Comparison of ENCODE assay signal across 23 cellular contexts in genomic region chr20:33629979-33630378, GRCh38. TPM values are rescaled to one million over a fixed set of nuclear protein-coding genes. Genes with fewer than 3 reads are reported as not detected.
A peak's percentile ranks its signal among the peaks of the same experiment; 100 is the strongest.
DNase-seq lines count a peak whose midpoint lies in the region; ATAC-seq, FAIRE-seq and TF ChIP-seq lines count a peak whose summit lies in the region.
"Had no signal": no experiment of that assay in that cellular context is flagged by ENCODE, and none has a peak within 500 bp of the region (broad histone marks: within the 10 kb centered on the region; RNA-seq: fewer than 3 reads in every experiment).

No MANE protein-coding gene starts in this region.

- POLR2A ChIA-PET in HepG2 (lab: Yijun Ruan, JAX): no interaction called here

- H3K4me1 ChIP-seq in HepG2 (ENCODE audit: insufficient read depth, low read length): no peaks in the 10 kb centered on the region
- no peaks in the 10 kb centered on the region for H3K4me1 ChIP-seq in right lobe of liver
- H3K4me1 ChIP-seq: A549 had no signal

- peaks cover 53% of the 10 kb centered on the region for H3K36me3 Mint-ChIP-seq in activated naive CD4-positive, alpha-beta T cell treated with anti-CD3 and anti-CD28 coated beads, Interleukin-2, amount 10 ng/mL, durations not matched to agents 7 days and 5 days
- H3K36me3 Mint-ChIP-seq in immature natural killer cell: peaks cover 19 to 48% (median 37%) of the 10 kb centered on the region in 3 donors

- H3K9me3 Mint-ChIP-seq in activated naive CD4-positive, alpha-beta T cell treated with anti-CD3 and anti-CD28 coated beads, Interleukin-2, amount 10 ng/mL, durations not matched to agents 7 days and 5 days: no peaks in the 10 kb centered on the region
- H3K9me3 Mint-ChIP-seq in immature natural killer cell: no peaks in the 10 kb centered on the region
- H3K9me3 Mint-ChIP-seq: CD8-positive, alpha-beta memory T cell had no signal

- no peak for TF ChIP-seq RAD21 in HepG2 (CRISPR knock-in tag; IDR thresholded peaks at IDR 0.05)

- in situ Hi-C loops in HepG2 (cut with HindIII; ENCODE audit: extremely low pct_ligation_motif_present, low pct_unique_long_range_greater_than_20kb): no loop called here

- peaks cover 24 to 66% of the 10 kb centered on the region in 2 experiments for H3K36me3 ChIP-seq in HepG2 (replicated peaks in 1 of 2; ENCODE audit: control insufficient read depth in 1 of 2, insufficient read depth in 2 of 2, low read length in 2 of 2)
- peaks cover 0 to 23% (median 4%) of the 10 kb centered on the region in 4 donors for H3K36me3 ChIP-seq in right lobe of liver

- H3K9me3 ChIP-seq in HepG2 (ENCODE audit: low read length): no peaks in the 10 kb centered on the region
- H3K9me3 ChIP-seq in right lobe of liver: no peaks in the 10 kb centered on the region
- H3K9me3 ChIP-seq: A549 had no signal

- H3K4me3 Mint-ChIP-seq in activated naive CD4-positive, alpha-beta T cell treated with anti-CD3 and anti-CD28 coated beads, Interleukin-2, amount 10 ng/mL, durations not matched to agents 7 days and 5 days: no peak overlapping the region
- no peak overlapping the region for H3K4me3 Mint-ChIP-seq in immature natural killer cell

- 95% methylated on average over 5 of the region's 5 CpGs for WGBS in HepG2 (ENCODE audit: low lambda C conversion rate)
- 87% methylated on average over 3 of the region's 5 CpGs for WGBS in right lobe of liver (ENCODE audit: insufficient coverage, low coverage, low lambda C conversion rate, missing lambda C conversion rate)

- H3K27ac ChIP-seq in HepG2 (ENCODE audit: extremely low read length, insufficient read depth, low read length) (no peak overlapping the region), right lobe of liver (no peak overlapping the region)
- H3K27ac ChIP-seq: A549, GM23248 had no signal

- CTCF ChIA-PET in activated naive CD4-positive, alpha-beta T cell treated with anti-CD3 and anti-CD28 coated beads, Interleukin-2, amount 10 ng/mL, durations not matched to agents 7 days and 5 days (lab: Charles Lee): no interaction called here
- CTCF ChIA-PET in HepG2 (lab: Yijun Ruan, JAX; ENCODE audit: low intra/inter-chr PET ratio, low total read pairs): no interaction called here

- no peaks in the 10 kb centered on the region for H4K20me1 ChIP-seq in HepG2 (ENCODE audit: insufficient read depth, low read length)

- no peaks in the 10 kb centered on the region for H3K79me2 ChIP-seq in HepG2 (ENCODE audit: insufficient read depth, low read length)

- H3K9ac ChIP-seq in HepG2 (ENCODE audit: insufficient read depth, low read depth, low read length): no peak overlapping the region
- H3K9ac ChIP-seq: GM23248 had no signal

- no peak for DNase-seq in activated naive CD4-positive, alpha-beta T cell treated with anti-CD3 and anti-CD28 coated beads, Interleukin-2, amount 10 ng/mL, durations not matched to agents 7 days and 5 days
- DNase-seq in activated naive CD4-positive, alpha-beta T cell treated with anti-CD3 and anti-CD28 coated beads, Interleukin-2, amount 50 U/mL, for 16 hours: no peak
- DNase-seq in HepG2 (ENCODE audit: low spot score): no peak
- DNase-seq in right lobe of liver: no peak
- DNase-seq in immature natural killer cell: no peak
- no peak for DNase-seq in AG08395 (ENCODE audit: low spot score)
- DNase-seq: 8988T; ACHN; C1 segment of cervical spinal cord; CD8-positive, alpha-beta memory T cell; DMS 273 treated with DMSO at 0.1 percent for 48 hours; DMS79; EL; GDM1; GM23248; H7; HCEC 1CT had no signal

- BruUV-seq in HepG2 (replicated peaks; lab: Mats Ljungman, UMichigan): no TSS peak

- H3K27me3 ChIP-seq in HepG2 (ENCODE audit: control insufficient read depth in 1 of 2, insufficient read depth in 2 of 2, low read length in 2 of 2): no peaks in the 10 kb centered on the region
- H3K27me3 ChIP-seq in right lobe of liver: no peaks in the 10 kb centered on the region

- no peak for FAIRE-seq in HepG2 (lab: Jason Lieb, UNC)
- FAIRE-seq: A549, D721Med, GM12878, GM19239, H1 had no signal

- H3K27me3 Mint-ChIP-seq in activated naive CD4-positive, alpha-beta T cell treated with anti-CD3 and anti-CD28 coated beads, Interleukin-2, amount 10 ng/mL, durations not matched to agents 7 days and 5 days: no peaks in the 10 kb centered on the region
- H3K27me3 Mint-ChIP-seq in immature natural killer cell (ENCODE audit: low read depth in 3 of 3): no peaks in the 10 kb centered on the region
- H3K27me3 Mint-ChIP-seq: CD8-positive, alpha-beta memory T cell had no signal

- intact Hi-C loops in HepG2 (cut with micrococcal nuclease; ENCODE audit: unreplicated experiment) (no loop called here), right lobe of liver (cut with DNase I) (no loop called here)

- TF ChIP-seq CTCF in HepG2 (CRISPR knock-in tag; IDR thresholded peaks at IDR 0.05): no peak
- no peak for TF ChIP-seq CTCF in right lobe of liver (IDR thresholded peaks at IDR 0.05)

- TF ChIP-seq POLR2A in HepG2 (IDR thresholded peaks at IDR 0.05; ENCODE audit: insufficient read depth in 1 of 2, low read depth in 2 of 2, low read length in 2 of 2) (no peak), right lobe of liver (IDR thresholded peaks at IDR 0.05) (no peak)

- H2AFZ ChIP-seq in HepG2 (ENCODE audit: low read length): no peak overlapping the region
- H2AFZ ChIP-seq: GM23248 had no signal

- no peak overlapping the region for H3K4me2 ChIP-seq in HepG2 (ENCODE audit: low read depth, low read length)
- H3K4me2 ChIP-seq: A549 had no signal

- H3K4me3 ChIP-seq in HepG2 (replicated peaks in 1 of 3; ENCODE audit: insufficient read depth in 1 of 3, low read depth in 2 of 3, low read length in 3 of 3) (no peak overlapping the region), right lobe of liver (no peak overlapping the region)
- H3K4me3 ChIP-seq: A549, GM12878, GM23248 had no signal

- ATAC-seq in HepG2: no peak
- no peak for ATAC-seq in right lobe of liver
- no peak for ATAC-seq in activated CD4-positive, CD25-positive, alpha-beta regulatory T cell treated with anti-CD3 and anti-CD28 coated beads, Interleukin-2, amount 50 U/mL, for 24 hours
- ATAC-seq: A549, GM12878 had no signal

- peak overlapping the region; percentile 42 for H3K27ac Mint-ChIP-seq in activated naive CD4-positive, alpha-beta T cell treated with anti-CD3 and anti-CD28 coated beads, Interleukin-2, amount 10 ng/mL, durations not matched to agents 7 days and 5 days
- peak overlapping the region in 4 of 6 donors; percentile 0 to 53 (median 30) for H3K27ac Mint-ChIP-seq in immature natural killer cell

- H3K4me1 Mint-ChIP-seq in activated naive CD4-positive, alpha-beta T cell treated with anti-CD3 and anti-CD28 coated beads, Interleukin-2, amount 10 ng/mL, durations not matched to agents 7 days and 5 days: peaks cover 5% of the 10 kb centered on the region
- H3K4me1 Mint-ChIP-seq in immature natural killer cell: peaks cover 12 to 16% of the 10 kb centered on the region in 2 donors

- no peak for TF ChIP-seq EP300 in HepG2 (IDR thresholded peaks at IDR 0.05; ENCODE audit: low read depth in 2 of 2, low read length in 2 of 2)
- no peak for TF ChIP-seq EP300 in HepG2 (CRISPR knock-in tag; IDR thresholded peaks at IDR 0.05; ENCODE audit: borderline replicate concordance)

RNA-seq across cellular contexts. Expression of gene C20orf144, which starts 32.1 kb away (rescaled TPM):
- total RNA-seq in HepG2 (2016; rRNA removed; fragmentation: Illumina TruSeq; extraction: Trizol) (0.09 and 0.14 TPM in 2 replicates), right lobe of liver (under 1 TPM in 1 of 6 experiments, not detected in 5; 0.18 TPM)
- total RNA-seq in HepG2 (2016; cell fraction: cytosol; rRNA removed; fragmentation: Illumina TruSeq; extraction: Trizol; ENCODE audit: low read depth): 0.30 and 0.35 TPM in 2 replicates
- 0.11 TPM in 1 of 2 replicates, not detected in the other for total RNA-seq in HepG2 (2016; cell fraction: insoluble cytoplasmic fraction; rRNA removed; fragmentation: Illumina TruSeq; extraction: Trizol)
- total RNA-seq in HepG2 (2016; cell fraction: membrane; rRNA removed; fragmentation: Illumina TruSeq; extraction: Trizol): 0.37 and 0.38 TPM in 2 replicates
- 0.31 and 0.37 TPM in 2 replicates for total RNA-seq in HepG2 (2016; cell fraction: nucleus; rRNA removed; fragmentation: Illumina TruSeq; extraction: Trizol)
- polyA plus RNA-seq in HepG2 (2011; rRNA removed) (0.16 TPM in 2 replicates), immature natural killer cell (under 1 TPM in 2 of 3 donors, not detected in 1; 0.13 to 0.22 TPM)
- polyA plus RNA-seq in HepG2 (2011; cell fraction: cytosol; rRNA removed): 0.17 and 0.29 TPM in 2 replicates
- polyA plus RNA-seq in HepG2 (2011; cell fraction: nucleus; rRNA removed): 0.18 and 0.24 TPM in 2 replicates
- 0.21 and 0.32 TPM in 2 replicates for polyA plus RNA-seq in HepG2 (2012)
- 0.12 and 0.15 TPM in 2 replicates for polyA plus RNA-seq in HepG2 (2016; cell fraction: cytosol; fragmentation: Illumina TruSeq; extraction: Trizol; ENCODE audit: low read depth)
- 0.20 and 0.21 TPM in 2 replicates for polyA plus RNA-seq in HepG2 (2016; cell fraction: insoluble cytoplasmic fraction; fragmentation: Illumina TruSeq; extraction: Trizol; ENCODE audit: low read depth)
- 0.27 and 0.39 TPM in 2 replicates for polyA plus RNA-seq in HepG2 (2016; cell fraction: membrane; fragmentation: Illumina TruSeq; extraction: Trizol; ENCODE audit: low read depth)
- polyA plus RNA-seq in HepG2 (2016; cell fraction: nucleus; fragmentation: Illumina TruSeq; extraction: Trizol; ENCODE audit: insufficient read depth, low read depth): not detected in 2 replicates
- 0.58 TPM in 1 of 2 replicates, not detected in the other for polyA minus RNA-seq in HepG2 (2011; rRNA and poly(A)+ RNA removed; ENCODE audit: low replicate concordance)
- not detected in 2 replicates for polyA minus RNA-seq in HepG2 (2011; cell fraction: cytosol; rRNA and poly(A)+ RNA removed)
- 0.26 TPM in 1 of 2 replicates, not detected in the other for polyA minus RNA-seq in HepG2 (2011; cell fraction: nucleus; rRNA and poly(A)+ RNA removed)
- total RNA-seq: GM23248, H7 had no signal
- polyA plus RNA-seq: CD8-positive, alpha-beta memory T cell had no signal

RNA-seq across cellular contexts. Expression of gene ACTL10, which starts 36.8 kb away (rescaled TPM):
- total RNA-seq in HepG2 (2016; rRNA removed; fragmentation: Illumina TruSeq; extraction: Trizol) (not detected in 2 replicates), right lobe of liver (1 to 10 TPM in 1 of 6 experiments, under 1 TPM in 4, not detected in 1; 0.20 to 1.1 (median 0.56) TPM)
- total RNA-seq in HepG2 (2016; cell fraction: cytosol; rRNA removed; fragmentation: Illumina TruSeq; extraction: Trizol; ENCODE audit: low read depth): not detected in 2 replicates
- total RNA-seq in HepG2 (2016; cell fraction: insoluble cytoplasmic fraction; rRNA removed; fragmentation: Illumina TruSeq; extraction: Trizol): not detected in 2 replicates
- total RNA-seq in HepG2 (2016; cell fraction: membrane; rRNA removed; fragmentation: Illumina TruSeq; extraction: Trizol): not detected in 2 replicates
- total RNA-seq in HepG2 (2016; cell fraction: nucleus; rRNA removed; fragmentation: Illumina TruSeq; extraction: Trizol): not detected in 2 replicates
- polyA plus RNA-seq in HepG2 (2011; rRNA removed) (not detected in 2 replicates), immature natural killer cell (1 to 10 TPM; 3.4 to 7.0 (median 3.9) TPM)
- polyA plus RNA-seq in HepG2 (2011; cell fraction: cytosol; rRNA removed): not detected in 2 replicates
- not detected in 2 replicates for polyA plus RNA-seq in HepG2 (2011; cell fraction: nucleus; rRNA removed)
- 0.11 and 0.12 TPM in 2 replicates for polyA plus RNA-seq in HepG2 (2012)
- polyA plus RNA-seq in HepG2 (2016; cell fraction: cytosol; fragmentation: Illumina TruSeq; extraction: Trizol; ENCODE audit: low read depth): not detected in 2 replicates
- polyA plus RNA-seq in HepG2 (2016; cell fraction: insoluble cytoplasmic fraction; fragmentation: Illumina TruSeq; extraction: Trizol; ENCODE audit: low read depth): not detected in 2 replicates
- not detected in 2 replicates for polyA plus RNA-seq in HepG2 (2016; cell fraction: membrane; fragmentation: Illumina TruSeq; extraction: Trizol; ENCODE audit: low read depth)
- not detected in 2 replicates for polyA plus RNA-seq in HepG2 (2016; cell fraction: nucleus; fragmentation: Illumina TruSeq; extraction: Trizol; ENCODE audit: insufficient read depth, low read depth)
- 0.12 and 3.5 TPM in 2 replicates for polyA minus RNA-seq in HepG2 (2011; rRNA and poly(A)+ RNA removed; ENCODE audit: low replicate concordance)
- not detected in 2 replicates for polyA minus RNA-seq in HepG2 (2011; cell fraction: cytosol; rRNA and poly(A)+ RNA removed)
- polyA minus RNA-seq in HepG2 (2011; cell fraction: nucleus; rRNA and poly(A)+ RNA removed): not detected in 2 replicates
- total RNA-seq: H1 had no signal
- polyA plus RNA-seq: A549 had no signal

RNA-seq across cellular contexts. Expression of gene NECAB3, which starts 44.2 kb away (rescaled TPM):
- total RNA-seq in HepG2 (2016; rRNA removed; fragmentation: Illumina TruSeq; extraction: Trizol) (26.4 and 61.5 TPM in 2 replicates), right lobe of liver (10 to 100 TPM; 13.2 to 21.9 (median 19.2) TPM)
- 43.9 and 46.0 TPM in 2 replicates for total RNA-seq in HepG2 (2016; cell fraction: cytosol; rRNA removed; fragmentation: Illumina TruSeq; extraction: Trizol; ENCODE audit: low read depth)
- 23.2 and 62.1 TPM in 2 replicates for total RNA-seq in HepG2 (2016; cell fraction: insoluble cytoplasmic fraction; rRNA removed; fragmentation: Illumina TruSeq; extraction: Trizol)
- total RNA-seq in HepG2 (2016; cell fraction: membrane; rRNA removed; fragmentation: Illumina TruSeq; extraction: Trizol): 62.7 and 67.8 TPM in 2 replicates
- total RNA-seq in HepG2 (2016; cell fraction: nucleus; rRNA removed; fragmentation: Illumina TruSeq; extraction: Trizol): 71.4 and 86.1 TPM in 2 replicates
- polyA plus RNA-seq in HepG2 (2011; rRNA removed) (65.5 and 81.8 TPM in 2 replicates), immature natural killer cell (1 to 10 TPM; 2.5 to 3.8 (median 2.9) TPM)
- polyA plus RNA-seq in HepG2 (2011; cell fraction: cytosol; rRNA removed): 30.3 and 70.4 TPM in 2 replicates
- 585 and 688 TPM in 2 replicates for polyA plus RNA-seq in HepG2 (2011; cell fraction: nucleus; rRNA removed)
- polyA plus RNA-seq in HepG2 (2012): 32.0 and 41.2 TPM in 2 replicates
- 18.6 and 21.1 TPM in 2 replicates for polyA plus RNA-seq in HepG2 (2016; cell fraction: cytosol; fragmentation: Illumina TruSeq; extraction: Trizol; ENCODE audit: low read depth)
- polyA plus RNA-seq in HepG2 (2016; cell fraction: insoluble cytoplasmic fraction; fragmentation: Illumina TruSeq; extraction: Trizol; ENCODE audit: low read depth): 21.8 and 29.6 TPM in 2 replicates
- polyA plus RNA-seq in HepG2 (2016; cell fraction: membrane; fragmentation: Illumina TruSeq; extraction: Trizol; ENCODE audit: low read depth): 29.2 TPM in 2 replicates
- 161 and 163 TPM in 2 replicates for polyA plus RNA-seq in HepG2 (2016; cell fraction: nucleus; fragmentation: Illumina TruSeq; extraction: Trizol; ENCODE audit: insufficient read depth, low read depth)
- 148 and 154 TPM in 2 replicates for polyA minus RNA-seq in HepG2 (2011; rRNA and poly(A)+ RNA removed; ENCODE audit: low replicate concordance)
- polyA minus RNA-seq in HepG2 (2011; cell fraction: cytosol; rRNA and poly(A)+ RNA removed): 27.1 and 33.2 TPM in 2 replicates
- polyA minus RNA-seq in HepG2 (2011; cell fraction: nucleus; rRNA and poly(A)+ RNA removed): 103 and 112 TPM in 2 replicates

RNA-seq across cellular contexts. Expression of gene E2F1, which starts 56.2 kb away (rescaled TPM):
- 25.3 and 39.4 TPM in 2 replicates for total RNA-seq in HepG2 (2016; rRNA removed; fragmentation: Illumina TruSeq; extraction: Trizol)
- 23.5 and 26.5 TPM in 2 replicates for total RNA-seq in HepG2 (2016; cell fraction: cytosol; rRNA removed; fragmentation: Illumina TruSeq; extraction: Trizol; ENCODE audit: low read depth)
- 22.9 and 41.6 TPM in 2 replicates for total RNA-seq in HepG2 (2016; cell fraction: insoluble cytoplasmic fraction; rRNA removed; fragmentation: Illumina TruSeq; extraction: Trizol)
- total RNA-seq in HepG2 (2016; cell fraction: membrane; rRNA removed; fragmentation: Illumina TruSeq; extraction: Trizol): 49.7 and 51.9 TPM in 2 replicates
- 29.5 and 34.7 TPM in 2 replicates for total RNA-seq in HepG2 (2016; cell fraction: nucleus; rRNA removed; fragmentation: Illumina TruSeq; extraction: Trizol)
- 22.5 and 25.5 TPM in 2 replicates for polyA plus RNA-seq in HepG2 (2011; rRNA removed)
- polyA plus RNA-seq in HepG2 (2011; cell fraction: cytosol; rRNA removed): 14.5 and 25.4 TPM in 2 replicates
- polyA plus RNA-seq in HepG2 (2011; cell fraction: nucleus; rRNA removed): 50.7 and 66.4 TPM in 2 replicates
- 14.4 and 23.5 TPM in 2 replicates for polyA plus RNA-seq in HepG2 (2012)
- polyA plus RNA-seq in HepG2 (2016; cell fraction: cytosol; fragmentation: Illumina TruSeq; extraction: Trizol; ENCODE audit: low read depth): 39.6 and 41.6 TPM in 2 replicates
- polyA plus RNA-seq in HepG2 (2016; cell fraction: insoluble cytoplasmic fraction; fragmentation: Illumina TruSeq; extraction: Trizol; ENCODE audit: low read depth): 32.3 and 37.3 TPM in 2 replicates
- polyA plus RNA-seq in HepG2 (2016; cell fraction: membrane; fragmentation: Illumina TruSeq; extraction: Trizol; ENCODE audit: low read depth): 56.5 and 59.4 TPM in 2 replicates
- 97.6 and 106 TPM in 2 replicates for polyA plus RNA-seq in HepG2 (2016; cell fraction: nucleus; fragmentation: Illumina TruSeq; extraction: Trizol; ENCODE audit: insufficient read depth, low read depth)
- polyA minus RNA-seq in HepG2 (2011; rRNA and poly(A)+ RNA removed; ENCODE audit: low replicate concordance): 35.0 and 64.5 TPM in 2 replicates
- 7.4 and 10.7 TPM in 2 replicates for polyA minus RNA-seq in HepG2 (2011; cell fraction: cytosol; rRNA and poly(A)+ RNA removed)
- polyA minus RNA-seq in HepG2 (2011; cell fraction: nucleus; rRNA and poly(A)+ RNA removed): 8.0 and 10.6 TPM in 2 replicates
- 1 to 10 TPM in 2 of 6 experiments, under 1 TPM in 4; 0.24 to 8.8 (median 0.77) TPM for total RNA-seq in right lobe of liver
- 1 to 10 TPM; 1.5 to 2.5 (median 1.8) TPM for polyA plus RNA-seq in immature natural killer cell
